In genomic region chr10:101938316-101939272, GRCh38 we compare ENCODE assay signal across 9 cellular contexts.
DNase-seq lines count a peak whose midpoint lies in the region; ATAC-seq, FAIRE-seq and TF ChIP-seq lines count a peak whose summit lies in the region.
"Had no signal": no experiment of that assay in that cellular context is flagged by ENCODE, and none has a peak within 500 bp of the region (broad histone marks: within the 10 kb centered on the region; RNA-seq: fewer than 3 reads in every experiment).

No MANE protein-coding gene starts in this region.

- TF ChIP-seq RAD21 in A549 (conservative IDR thresholded peaks at IDR 0.05 in 1 of 2, IDR thresholded peaks at IDR 0.05 in 1 of 2) = no peak

- FAIRE-seq in A549 (lab: Jason Lieb, UNC) = no peak

- peaks cover 66% of the 10 kb centered on the region for H3K4me1 ChIP-seq in A549
- peaks cover 46% of the 10 kb centered on the region for H3K4me1 ChIP-seq in mesodermal cell (ENCODE audit: control insufficient read depth, insufficient read depth, low read length, poor library complexity, severe bottlenecking)

- no peak for TF ChIP-seq EP300 in A549 (IDR thresholded peaks at IDR 0.05)

- CTCF ChIA-PET in A549 (lab: Yijun Ruan, JAX) = interaction anchor here (0.6 to 2.6 kb wide), 7 partner anchors 13 to 134 kb away, joined by 3 to 7 read pairs (median 5); no protein-coding TSS in a partner anchor

- peak in 1 of 2 experiments; percentile 67; a peak in 3 of 6 replicates for ATAC-seq in A549

- no peaks in the 10 kb centered on the region for H3K36me3 ChIP-seq in mesodermal cell (ENCODE audit: control insufficient read depth, insufficient read depth, low read length)

- DNase-seq in A549 (ENCODE audit: low read depth in 1 of 2, low spot score in 1 of 2) = peak in 1 of 2 experiments; percentile 31
- peak; percentile 63 for DNase-seq in LHCN-M2 (ENCODE audit: low read depth)
- DNase-seq in coronary artery (ENCODE audit: low spot score) = no peak
- DNase-seq in activated naive CD4-positive, alpha-beta T cell treated with anti-CD3 and anti-CD28 coated beads, Interleukin-2, amount 50 U/mL, for 16 hours = no peak
- no peak for DNase-seq in DMS153 treated with DMSO at 0.1 percent for 48 hours (lab: John Stamatoyannopoulos, UW; ENCODE audit: unreplicated experiment)
- no peak for DNase-seq in NCI-H187 treated with DMSO at 0.1 percent for 48 hours (lab: John Stamatoyannopoulos, UW)
- DNase-seq in NCI-H1092 (lab: John Stamatoyannopoulos, UW) = no peak
- DNase-seq: CD8-positive, alpha-beta memory T cell had no signal

- H3K4me2 ChIP-seq in A549 = peak overlapping the region; percentile 75

- POLR2A ChIA-PET in A549 (lab: Yijun Ruan, JAX) = no interaction called here

- H3K27ac ChIP-seq in A549 (peak overlapping the region; percentile 82 to 84), coronary artery (peak overlapping the region; percentile 52 to 65), mesodermal cell (ENCODE audit: low read depth, low read length, severe bottlenecking) (peak overlapping the region; percentile 75)

- H3K4me3 ChIP-seq in A549 (no peak overlapping the region), coronary artery (no peak overlapping the region), mesodermal cell (ENCODE audit: extremely low read depth, insufficient read depth, low read length, poor library complexity, severe bottlenecking) (no peak overlapping the region)

- TF ChIP-seq POLR2A in A549 (IDR thresholded peaks at IDR 0.05; ENCODE audit: low read length) = no peak

- no peak for TF ChIP-seq CTCF in A549 (IDR thresholded peaks at IDR 0.05)
- TF ChIP-seq CTCF in coronary artery (IDR thresholded peaks at IDR 0.05) = no peak

- H3K9me3 ChIP-seq in A549 (no peaks in the 10 kb centered on the region), mesodermal cell (ENCODE audit: control insufficient read depth, low read length) (no peaks in the 10 kb centered on the region)

- 58% methylated on average over 5 of the region's 5 CpGs for WGBS in A549 (ENCODE audit: missing lambda C conversion rate)
- WGBS in mesodermal cell (ENCODE audit: insufficient coverage in 2 of 2), 2 experiments = 83 to 90% methylated on average over 3 to 5 of the region's 5 CpGs

TF ChIP-seq in A549, 52 proteins besides CTCF, POLR2A, EP300 and RAD21:
- TF ChIP-seq RCOR1 (IDR thresholded peaks at IDR 0.05; ENCODE audit: low read depth, low read length) = no peak
- peak; percentile 19; the same call in 1 of the 2 replicates for TF ChIP-seq FOSL2 (IDR thresholded peaks at IDR 0.05)
- TF ChIP-seq FOSL2 (CRISPR knock-in tag; IDR thresholded peaks at IDR 0.05) = no peak
- TF ChIP-seq JUNB (IDR thresholded peaks at IDR 0.05) = 0 out of 2 replicates have a peak, but pooled peaks have one; percentile 26
TF ChIP-seq in A549: peak in this region for 2.
